ENCODE assay signal across 8 cellular contexts in the genomic region with DNA sequence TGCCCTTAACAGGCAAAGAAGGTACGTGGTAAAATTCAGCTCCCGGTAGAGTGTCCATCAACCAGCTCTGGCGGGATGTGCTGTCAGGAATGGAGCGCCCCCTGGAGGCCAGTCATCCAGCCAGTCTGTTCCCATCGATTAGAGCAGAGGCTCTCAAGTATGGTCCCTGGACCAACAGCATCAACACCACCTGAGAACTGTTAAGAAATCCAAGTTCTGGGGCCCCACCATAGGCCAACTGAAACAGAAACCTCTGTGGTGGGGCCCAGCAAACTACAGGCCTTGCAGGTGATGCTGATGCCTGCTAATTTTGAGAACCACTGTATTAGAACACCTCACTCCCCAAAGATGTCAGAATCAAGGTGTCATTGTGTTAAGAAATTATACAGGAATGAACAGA.
DNase-seq lines count a peak whose midpoint lies in the region; ATAC-seq and TF ChIP-seq lines count a peak whose summit lies in the region.

No MANE protein-coding gene starts in this region.

- H3K27me3 Mint-ChIP-seq in endothelial cell (ENCODE audit: unreplicated experiment) = peaks cover 2% of the 10 kb centered on the region

- peak; percentile 83 for TF ChIP-seq CTCF in endothelial cell (IDR thresholded peaks at IDR 0.05; ENCODE audit: unreplicated experiment)
- TF ChIP-seq CTCF in omental fat pad (IDR thresholded peaks at IDR 0.05) = no peak

- peaks cover 6% of the 10 kb centered on the region for H3K4me1 Mint-ChIP-seq in endothelial cell (ENCODE audit: unreplicated experiment)

- no peaks in the 10 kb centered on the region for H3K9me3 Mint-ChIP-seq in endothelial cell (ENCODE audit: unreplicated experiment)

- no peak overlapping the region for H3K27ac Mint-ChIP-seq in endothelial cell (ENCODE audit: unreplicated experiment)

- no peaks in the 10 kb centered on the region for H3K36me3 Mint-ChIP-seq in endothelial cell (ENCODE audit: low read depth, unreplicated experiment)

- no peak overlapping the region for H3K4me3 Mint-ChIP-seq in endothelial cell (ENCODE audit: unreplicated experiment)

- ATAC-seq in GM21360 (IDR thresholded peaks at IDR 0.05; ENCODE audit: unreplicated experiment) (peak; percentile 91), omental fat pad (ENCODE audit: low FRiP score) (no peak)

- peak; percentile 27 for DNase-seq in EH (ENCODE audit: low read depth)
- peak; percentile 78 for DNase-seq in HT-29 (ENCODE audit: low spot score)
- DNase-seq in activated CD4-positive, CD25-positive, alpha-beta regulatory T cell treated with anti-CD3 and anti-CD28 coated beads, Interleukin-2, amount 50 U/mL, for 72 hours = peak; percentile 60
- DNase-seq in endothelial cell (ENCODE audit: low spot score) = peak; percentile 83
- peak; percentile 25 for DNase-seq in omental fat pad (ENCODE audit: low spot score)
- no peak for DNase-seq in NCI-H510A treated with DMSO at 0.1 percent for 48 hours (lab: John Stamatoyannopoulos, UW)
- DNase-seq in SK-N-DZ (ENCODE audit: low spot score) = no peak

Comparison
In these comparisons a context has a peak if more than half of its experiments do, and no peak if none do; other contexts are left out.
1. DNase-seq: peak in EH (single experiment), HT-29 (single experiment), activated CD4-positive, CD25-positive, alpha-beta regulatory T cell treated with anti-CD3 and anti-CD28 coated beads, Interleukin-2, amount 50 U/mL, for 72 hours (single experiment), endothelial cell (single experiment) and omental fat pad (single experiment); none in NCI-H510A treated with DMSO at 0.1 percent for 48 hours (single experiment) and SK-N-DZ (single experiment).